Comparison of ENCODE assay signal across 23 cellular contexts in the genomic region with DNA sequence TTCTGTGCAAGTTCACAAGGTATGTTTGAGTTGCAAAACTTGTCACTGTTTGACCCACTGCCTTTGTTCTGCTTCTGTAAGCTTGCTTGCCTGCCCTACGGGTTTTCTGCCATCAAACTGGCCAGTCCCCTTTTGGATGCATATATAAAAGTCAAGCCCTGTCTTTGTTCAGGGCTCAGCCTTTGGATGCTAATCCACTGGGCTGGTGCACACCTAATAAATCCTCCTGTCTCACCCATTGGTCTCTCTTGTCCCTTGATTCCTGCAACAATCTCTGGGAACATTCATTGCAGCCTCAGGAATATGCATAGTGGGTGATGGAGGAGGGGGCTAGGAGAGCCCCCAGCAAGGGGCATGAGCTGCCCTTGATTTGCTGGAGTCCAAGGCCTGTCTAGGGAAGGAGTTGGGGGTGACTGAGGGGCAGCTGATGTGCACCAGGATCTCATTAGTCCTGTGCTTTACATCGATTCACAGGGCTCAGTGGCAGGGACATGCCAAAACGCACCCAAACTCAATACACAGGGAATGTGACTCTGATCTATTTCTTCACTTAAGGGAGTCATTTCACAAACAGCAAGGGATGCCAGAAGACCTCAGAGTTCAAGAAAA.
"Had no signal": no experiment of that assay in that cellular context is flagged by ENCODE, and none has a peak within 500 bp of the region (broad histone marks: within the 10 kb centered on the region; RNA-seq: fewer than 3 reads in every experiment).

No MANE protein-coding gene starts in this region.

- H3K4me3 Mint-ChIP-seq: activated naive CD8-positive, alpha-beta T cell treated with anti-CD3 and anti-CD28 coated beads, Interleukin-2, amount 50 U/mL, for 24 hours; brain; natural killer cell treated with Interleukin-12 subunit alpha and Interleukin-12 subunit beta and Interleukin-15 and Interleukin-18, amount 100 ng/mL, for 72 hours; T-helper 1 cell treated with Interleukin-12 subunit alpha and Interleukin-12 subunit beta and Interleukin-4 antibody, amounts not matched to agents 30 μg/mL and 1 μg/mL, for 36 hours; WTC11 had no signal

- H3K27ac ChIP-seq: gastroesophageal sphincter, neutrophil, pancreas, upper lobe of right lung had no signal

- H3K4me3 ChIP-seq: gastroesophageal sphincter, pancreas, upper lobe of right lung had no signal

- H3K36me3 ChIP-seq: gastroesophageal sphincter, neutrophil, pancreas, upper lobe of right lung had no signal

- ATAC-seq: activated naive CD8-positive, alpha-beta T cell treated with anti-CD3 and anti-CD28 coated beads, Interleukin-2, amount 50 U/mL, for 24 hours; gastroesophageal sphincter; left cardiac atrium; natural killer cell treated with Interleukin-12 subunit alpha and Interleukin-12 subunit beta and Interleukin-15 and Interleukin-18, amount 100 ng/mL, for 72 hours; pancreas; right cardiac atrium; stimulated activated naive CD8-positive, alpha-beta T cell treated with anti-CD3 and anti-CD28 coated beads, Interleukin-15, Interleukin-2, amounts not matched to agents 100 U/mL and 50 U/mL, for 24 hours; upper lobe of right lung; WTC11 had no signal

- DNase-seq: activated CD4-positive, alpha-beta T cell treated with anti-CD3 and anti-CD28 coated beads, Interleukin-2, amount 50 U/mL, for 4 hours; activated gamma-delta T cell; activated naive CD4-positive, alpha-beta T cell treated with anti-CD3 and anti-CD28 coated beads, Interleukin-2, amount 50 U/mL, for 16 hours; activated naive CD8-positive, alpha-beta T cell treated with anti-CD3 and anti-CD28 coated beads, Interleukin-2, amount 50 U/mL, for 24 hours; dermis blood vessel endothelial cell; effector memory CD4-positive, alpha-beta T cell; head of caudate nucleus; hypothalamus; left cardiac atrium; midbrain; pancreas; right cardiac atrium; stimulated activated CD4-positive, alpha-beta T cell treated with anti-CD3 and anti-CD28 coated beads, Interleukin-12 subunit alpha, Interleukin-12 subunit beta, amount 100 ng/mL, for 4 hours; stimulated activated CD4-positive, alpha-beta T cell treated with anti-CD3 and anti-CD28 coated beads, Interleukin-4, amount 100 ng/mL, for 4 hours; stimulated activated naive CD8-positive, alpha-beta T cell treated with anti-CD3 and anti-CD28 coated beads, Interleukin-15, Interleukin-2, amounts not matched to agents 100 U/mL and 50 U/mL, for 24 hours; T1000; upper lobe of right lung had no signal

- H3K4me1 ChIP-seq: gastroesophageal sphincter, pancreas, upper lobe of right lung had no signal

- H3K27ac Mint-ChIP-seq: activated naive CD8-positive, alpha-beta T cell treated with anti-CD3 and anti-CD28 coated beads, Interleukin-2, amount 50 U/mL, for 24 hours; brain; natural killer cell treated with Interleukin-12 subunit alpha and Interleukin-12 subunit beta and Interleukin-15 and Interleukin-18, amount 100 ng/mL, for 72 hours; T-helper 1 cell treated with Interleukin-12 subunit alpha and Interleukin-12 subunit beta and Interleukin-4 antibody, amounts not matched to agents 30 μg/mL and 1 μg/mL, for 36 hours; WTC11 had no signal

- H3K4me1 Mint-ChIP-seq: activated naive CD8-positive, alpha-beta T cell treated with anti-CD3 and anti-CD28 coated beads, Interleukin-2, amount 50 U/mL, for 24 hours had no signal
